ENCODE assay signal across 17 cellular contexts in the genomic region with DNA sequence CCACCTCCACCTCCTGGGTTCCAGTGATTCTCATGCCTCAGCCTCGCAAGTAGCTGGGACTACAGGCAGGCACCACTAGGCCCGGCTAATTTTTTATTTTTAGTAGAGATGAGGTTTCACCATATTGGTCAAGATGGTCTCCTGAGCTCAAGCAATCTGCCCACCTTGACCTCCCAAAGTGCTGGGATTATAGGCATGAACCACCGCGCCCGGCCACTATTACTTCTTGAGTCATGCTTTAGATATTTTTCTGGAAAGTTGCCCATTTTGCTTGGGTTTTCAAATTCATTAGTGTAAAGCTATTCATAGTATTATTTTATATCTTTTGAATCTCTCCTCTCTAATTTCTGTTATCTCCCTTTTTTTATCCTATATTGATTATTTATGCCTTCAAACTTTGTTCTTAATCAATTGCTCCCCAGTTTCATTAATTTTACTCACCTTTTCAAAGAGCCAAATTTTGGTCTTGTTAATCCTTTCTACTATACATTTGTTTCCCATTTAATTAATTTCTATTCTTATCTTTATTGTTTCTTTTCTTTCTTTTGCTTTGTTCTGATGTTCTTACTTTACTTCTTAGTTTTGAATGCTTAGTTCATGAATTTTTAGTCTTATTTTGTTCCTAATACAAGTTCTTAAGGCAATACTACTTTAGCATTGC. TPM values are rescaled to one million over a fixed set of nuclear protein-coding genes. Genes with fewer than 3 reads are reported as not detected.
DNase-seq lines count a peak whose midpoint lies in the region; FAIRE-seq and TF ChIP-seq lines count a peak whose summit lies in the region.
"Had no signal": no experiment of that assay in that cellular context is flagged by ENCODE, and none has a peak within 500 bp of the region (broad histone marks: within the 10 kb centered on the region; RNA-seq: fewer than 3 reads in every experiment).

No MANE protein-coding gene starts in this region.

- peaks cover 0 to 6% (median 0%) of the 10 kb centered on the region in 4 donors for H3K4me1 ChIP-seq in Peyer's patch
- H3K4me1 ChIP-seq: sigmoid colon had no signal

- H3K36me3 Mint-ChIP-seq in T-helper 2 cell treated with Interferon-gamma antibody and Interleukin-4, amounts not matched to agents 5 μg/mL and 100 μg/mL, for 36 hours (ENCODE audit: low read depth), result no peaks in the 10 kb centered on the region
- H3K36me3 Mint-ChIP-seq in activated T-cell treated with anti-CD3 and anti-CD28 coated beads, Interleukin-2, amount 50 U/mL, for 24 hours (ENCODE audit: low read depth), result no peaks in the 10 kb centered on the region
- H3K36me3 Mint-ChIP-seq: CD4-positive, alpha-beta memory T cell; naive thymus-derived CD8-positive, alpha-beta T cell had no signal

- H3K27me3 ChIP-seq in Peyer's patch, result peaks cover 0 to under 1% of the 10 kb centered on the region in 2 donors

- no peak overlapping the region for H3K4me3 Mint-ChIP-seq in T-helper 2 cell treated with Interferon-gamma antibody and Interleukin-4, amounts not matched to agents 5 μg/mL and 100 μg/mL, for 36 hours
- no peak overlapping the region for H3K4me3 Mint-ChIP-seq in activated T-cell treated with anti-CD3 and anti-CD28 coated beads, Interleukin-2, amount 50 U/mL, for 24 hours
- H3K4me3 Mint-ChIP-seq: activated CD4-positive, alpha-beta T cell treated with anti-CD3 and anti-CD28 coated beads, Interleukin-2, amount 10 ng/mL, durations not matched to agents 7 days and 5 days; CD4-positive, alpha-beta memory T cell; dendritic cell treated with granulocyte-macrophage colony-stimulating factor and Interleukin-4, amounts not matched to agents 40 ng/mL and 50 ng/mL, for 4 days; naive thymus-derived CD8-positive, alpha-beta T cell had no signal

- DNase-seq in Peyer's patch, result peak in 2 of 3 donors; percentile 2 to 31
- DNase-seq in dermis blood vessel endothelial cell, result peak; percentile 83
- DNase-seq in pulmonary artery endothelial cell (ENCODE audit: low read depth, low spot score), result peak; percentile 57
- no peak for DNase-seq in SIG-M5 (lab: John Stamatoyannopoulos, UW)
- no peak for DNase-seq in T-helper 2 cell treated with Interferon-gamma antibody and Interleukin-4, amounts not matched to agents 5 μg/mL and 100 μg/mL, for 36 hours (ENCODE audit: low spot score)
- DNase-seq in activated T-cell treated with anti-CD3 and anti-CD28 coated beads, Interleukin-2, amount 50 U/mL, for 24 hours, result no peak
- no peak for DNase-seq in NCI-H146 (lab: John Stamatoyannopoulos, UW)
- DNase-seq: activated CD4-positive, alpha-beta T cell treated with anti-CD3 and anti-CD28 coated beads, Interleukin-2, amount 10 ng/mL, durations not matched to agents 7 days and 5 days; CD4-positive, alpha-beta memory T cell; left colon; naive thymus-derived CD8-positive, alpha-beta T cell; sigmoid colon; T-helper 1 cell had no signal

- peak; percentile 41 for FAIRE-seq in G401.6 (lab: Jason Lieb, UNC)

- H3K4me3 ChIP-seq in Peyer's patch, result no peak overlapping the region
- H3K4me3 ChIP-seq: sigmoid colon, suprapubic skin had no signal

- peaks cover 5% of the 10 kb centered on the region for H3K27me3 Mint-ChIP-seq in T-helper 2 cell treated with Interferon-gamma antibody and Interleukin-4, amounts not matched to agents 5 μg/mL and 100 μg/mL, for 36 hours (ENCODE audit: low read depth)
- no peaks in the 10 kb centered on the region for H3K27me3 Mint-ChIP-seq in activated T-cell treated with anti-CD3 and anti-CD28 coated beads, Interleukin-2, amount 50 U/mL, for 24 hours
- H3K27me3 Mint-ChIP-seq: CD4-positive, alpha-beta memory T cell had no signal

- no peaks in the 10 kb centered on the region for H3K36me3 ChIP-seq in Peyer's patch
- H3K36me3 ChIP-seq: sigmoid colon, suprapubic skin had no signal

- TF ChIP-seq CTCF in Peyer's patch (IDR thresholded peaks at IDR 0.05), result no peak

- no peaks in the 10 kb centered on the region for H3K9me3 Mint-ChIP-seq in T-helper 2 cell treated with Interferon-gamma antibody and Interleukin-4, amounts not matched to agents 5 μg/mL and 100 μg/mL, for 36 hours
- no peaks in the 10 kb centered on the region for H3K9me3 Mint-ChIP-seq in activated T-cell treated with anti-CD3 and anti-CD28 coated beads, Interleukin-2, amount 50 U/mL, for 24 hours
- H3K9me3 Mint-ChIP-seq: activated CD4-positive, alpha-beta T cell treated with anti-CD3 and anti-CD28 coated beads, Interleukin-2, amount 10 ng/mL, durations not matched to agents 7 days and 5 days; CD4-positive, alpha-beta memory T cell; dendritic cell treated with granulocyte-macrophage colony-stimulating factor and Interleukin-4, amounts not matched to agents 40 ng/mL and 50 ng/mL, for 4 days; naive thymus-derived CD8-positive, alpha-beta T cell had no signal

- H3K9me3 ChIP-seq in Peyer's patch, result no peaks in the 10 kb centered on the region
- H3K9me3 ChIP-seq: sigmoid colon, suprapubic skin had no signal

- TF ChIP-seq POLR2A in Peyer's patch (IDR thresholded peaks at IDR 0.05), result no peak

- no peak overlapping the region for H3K27ac Mint-ChIP-seq in T-helper 2 cell treated with Interferon-gamma antibody and Interleukin-4, amounts not matched to agents 5 μg/mL and 100 μg/mL, for 36 hours
- no peak overlapping the region for H3K27ac Mint-ChIP-seq in activated T-cell treated with anti-CD3 and anti-CD28 coated beads, Interleukin-2, amount 50 U/mL, for 24 hours
- H3K27ac Mint-ChIP-seq: activated CD4-positive, alpha-beta T cell treated with anti-CD3 and anti-CD28 coated beads, Interleukin-2, amount 10 ng/mL, durations not matched to agents 7 days and 5 days; CD4-positive, alpha-beta memory T cell had no signal

- H3K27ac ChIP-seq in Peyer's patch, result no peak overlapping the region
- H3K27ac ChIP-seq: sigmoid colon, suprapubic skin had no signal

- peaks cover 21% of the 10 kb centered on the region for H3K4me1 Mint-ChIP-seq in T-helper 2 cell treated with Interferon-gamma antibody and Interleukin-4, amounts not matched to agents 5 μg/mL and 100 μg/mL, for 36 hours (ENCODE audit: low read depth)
- H3K4me1 Mint-ChIP-seq in activated T-cell treated with anti-CD3 and anti-CD28 coated beads, Interleukin-2, amount 50 U/mL, for 24 hours (ENCODE audit: low read depth), result peaks cover 33% of the 10 kb centered on the region

RNA-seq across cellular contexts. Expression of a gene that starts 10.3 kb away (rescaled TPM):
- total RNA-seq in Peyer's patch, result 100 to 1,000 TPM in 1 of 4 donors, 10 to 100 TPM in 3; 10.0 to 124 (median 20.6) TPM
- total RNA-seq in dermis blood vessel endothelial cell, result 11.2 and 32.4 TPM in 2 replicates
- 19.4 and 36.8 TPM in 2 replicates for total RNA-seq in pulmonary artery endothelial cell

RNA-seq across cellular contexts. Expression of a gene that starts 28.0 kb away (rescaled TPM):
- total RNA-seq in Peyer's patch, result 10 to 100 TPM; 13.5 to 75.9 (median 22.5) TPM
- under 0.01 TPM in 1 of 2 replicates, not detected in the other for total RNA-seq in dermis blood vessel endothelial cell
- under 0.01 and 0.11 TPM in 2 replicates for total RNA-seq in pulmonary artery endothelial cell

RNA-seq across cellular contexts. Expression of a gene that starts 42.1 kb away (rescaled TPM):
- not detected for total RNA-seq in Peyer's patch
- not detected in 2 replicates for total RNA-seq in dermis blood vessel endothelial cell
- total RNA-seq in pulmonary artery endothelial cell, result not detected in 2 replicates
- total RNA-seq: glomerular endothelial cell, suprapubic skin had no signal

Comparison
In these comparisons a context has a peak if more than half of its experiments do, and no peak if none do; other contexts are left out.
1. DNase-seq: peak in Peyer's patch (2 of 3), dermis blood vessel endothelial cell (single experiment) and pulmonary artery endothelial cell (single experiment); none in SIG-M5 (single experiment), T-helper 2 cell treated with Interferon-gamma antibody and Interleukin-4, amounts not matched to agents 5 μg/mL and 100 μg/mL, for 36 hours (single experiment), activated T-cell treated with anti-CD3 and anti-CD28 coated beads, Interleukin-2, amount 50 U/mL, for 24 hours (single experiment) and NCI-H146 (single experiment).
2. RNA of a gene that starts 28.0 kb away (total RNA-seq): 13.5 to 75.9 TPM in Peyer's patch; under 0.01 TPM in dermis blood vessel endothelial cell and under 0.01 to 0.11 TPM in pulmonary artery endothelial cell; every median in the first group is over 10 times any median in the second.